Comparison of ENCODE assay signal across 28 cellular contexts in genomic region chr2:129009555-129010146, GRCh38.
"Had no signal": no experiment of that assay in that cellular context is flagged by ENCODE, and none has a peak within 500 bp of the region (broad histone marks: within the 10 kb centered on the region; RNA-seq: fewer than 3 reads in every experiment).

No MANE protein-coding gene starts in this region.

- H3K27ac ChIP-seq: neural progenitor cell, ovary, parathyroid adenoma, psoas muscle, right lobe of liver, sigmoid colon, suprapubic skin, testis, tibial artery, transverse colon, vagina had no signal

- H3K4me3 ChIP-seq: neural progenitor cell, ovary, psoas muscle, right lobe of liver, sigmoid colon, suprapubic skin, testis, tibial artery, transverse colon, vagina had no signal

- DNase-seq: natural killer cell; occipital lobe; ovary; psoas muscle; right cardiac atrium; right lobe of liver; sigmoid colon; small intestine; stimulated activated CD4-positive, alpha-beta T cell treated with anti-CD3 and anti-CD28 coated beads, Interleukin-15, amount 100 ng/mL, for 24 hours; stimulated activated CD4-positive, alpha-beta T cell treated with anti-CD3 and anti-CD28 coated beads, Interleukin-2, amount 100 ng/mL, for 24 hours; stimulated activated CD4-positive, alpha-beta T cell treated with anti-CD3 and anti-CD28 coated beads, Interleukin-2, amount 100 ng/mL, for 48 hours; stimulated activated CD4-positive, alpha-beta T cell treated with anti-CD3 and anti-CD28 coated beads, Interleukin-4, amount 100 ng/mL, for 24 hours; stimulated activated CD8-positive, alpha-beta memory T cell treated with anti-CD3 and anti-CD28 coated beads, Interleukin-4, amount 100 ng/mL, for 48 hours; stimulated activated naive CD4-positive, alpha-beta T cell; stimulated activated naive CD8-positive, alpha-beta T cell treated with anti-CD3 and anti-CD28 coated beads, Interleukin-15, amount 100 ng/mL, for 72 hours; stimulated activated naive CD8-positive, alpha-beta T cell treated with anti-CD3 and anti-CD28 coated beads, Interleukin-15, Interleukin-2, amounts not matched to agents 100 U/mL and 50 U/mL, for 24 hours; substantia nigra; testis; tibial artery; transverse colon had no signal

- H3K4me1 ChIP-seq: neural progenitor cell, parathyroid adenoma, psoas muscle, right lobe of liver, testis, tibial artery, transverse colon, vagina had no signal

- H3K9me3 ChIP-seq: ovary, psoas muscle, right lobe of liver, sigmoid colon, suprapubic skin, testis, tibial artery, transverse colon, vagina had no signal

- H3K4me2 ChIP-seq: neural progenitor cell had no signal

- H3K9ac ChIP-seq: neural progenitor cell, parathyroid adenoma had no signal

- H3K4me3 Mint-ChIP-seq: natural killer cell; nephron; neural progenitor cell; stimulated activated memory B cell treated with anti-CD40 and anti-IgM and Interleukin-4, amounts not matched to agents 10 μg/mL and 1 μg/mL and 100 μg/mL, for 72 hours; stimulated activated naive CD8-positive, alpha-beta T cell treated with anti-CD3 and anti-CD28 coated beads, Interleukin-15, amount 100 ng/mL, for 72 hours; type B pancreatic cell had no signal

- H3K27me3 ChIP-seq: neural progenitor cell, ovary, right lobe of liver, sigmoid colon, suprapubic skin, testis, tibial artery, transverse colon, vagina had no signal

- H3K79me2 ChIP-seq: parathyroid adenoma had no signal

- H3K36me3 ChIP-seq: neural progenitor cell, ovary, right lobe of liver, sigmoid colon, suprapubic skin, tibial artery, transverse colon, vagina had no signal

- H3K4me1 Mint-ChIP-seq: natural killer cell; nephron; neural progenitor cell; stimulated activated memory B cell treated with anti-CD40 and anti-IgM and Interleukin-4, amounts not matched to agents 10 μg/mL and 1 μg/mL and 100 μg/mL, for 72 hours; stimulated activated naive CD8-positive, alpha-beta T cell treated with anti-CD3 and anti-CD28 coated beads, Interleukin-15, amount 100 ng/mL, for 72 hours had no signal

- H2AFZ ChIP-seq: neural progenitor cell, parathyroid adenoma had no signal

- H3K9me3 Mint-ChIP-seq: nephron; neural progenitor cell; stimulated activated memory B cell treated with anti-CD40 and anti-IgM and Interleukin-4, amounts not matched to agents 10 μg/mL and 1 μg/mL and 100 μg/mL, for 72 hours; stimulated activated naive CD8-positive, alpha-beta T cell treated with anti-CD3 and anti-CD28 coated beads, Interleukin-15, amount 100 ng/mL, for 72 hours; type B pancreatic cell had no signal

- H3K27ac Mint-ChIP-seq: natural killer cell; nephron; neural progenitor cell; progenitor cell of endocrine pancreas; stimulated activated memory B cell treated with anti-CD40 and anti-IgM and Interleukin-4, amounts not matched to agents 10 μg/mL and 1 μg/mL and 100 μg/mL, for 72 hours; stimulated activated naive CD8-positive, alpha-beta T cell treated with anti-CD3 and anti-CD28 coated beads, Interleukin-15, amount 100 ng/mL, for 72 hours; type B pancreatic cell had no signal

- ATAC-seq: natural killer cell; psoas muscle; right cardiac atrium; stimulated activated memory B cell treated with anti-CD40 and anti-IgM and Interleukin-4, amounts not matched to agents 10 μg/mL and 1 μg/mL and 100 μg/mL, for 72 hours; stimulated activated naive CD8-positive, alpha-beta T cell treated with anti-CD3 and anti-CD28 coated beads, Interleukin-15, amount 100 ng/mL, for 72 hours; stimulated activated naive CD8-positive, alpha-beta T cell treated with anti-CD3 and anti-CD28 coated beads, Interleukin-15, Interleukin-2, amounts not matched to agents 100 U/mL and 50 U/mL, for 24 hours had no signal

- H3K36me3 Mint-ChIP-seq: natural killer cell; neural progenitor cell; stimulated activated memory B cell treated with anti-CD40 and anti-IgM and Interleukin-4, amounts not matched to agents 10 μg/mL and 1 μg/mL and 100 μg/mL, for 72 hours; type B pancreatic cell had no signal
